ENCODE assay signal across 18 cellular contexts in the genomic region with DNA sequence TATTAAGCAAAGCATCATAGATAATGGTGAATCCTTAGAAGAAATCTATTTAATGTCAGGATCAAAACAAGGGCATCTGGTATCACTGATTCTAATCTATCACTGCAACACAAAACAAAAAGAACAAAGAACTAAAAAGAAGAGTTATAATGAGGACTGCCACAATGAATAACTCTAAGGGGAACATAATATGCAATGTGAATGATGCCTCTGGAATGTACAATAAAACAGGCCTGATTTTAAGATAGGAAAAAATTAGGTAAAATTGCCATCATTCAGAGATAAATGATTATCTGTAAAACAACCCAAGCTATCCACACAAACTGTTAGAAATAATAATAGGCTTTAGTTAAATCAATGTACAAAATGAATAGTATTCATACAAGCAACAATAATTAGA.
DNase-seq lines count a peak whose midpoint lies in the region; FAIRE-seq and TF ChIP-seq lines count a peak whose summit lies in the region.
"Had no signal": no experiment of that assay in that cellular context is flagged by ENCODE, and none has a peak within 500 bp of the region (broad histone marks: within the 10 kb centered on the region; RNA-seq: fewer than 3 reads in every experiment).

No MANE protein-coding gene starts in this region.

- no peaks in the 10 kb centered on the region for H3K27me3 ChIP-seq in fibroblast of lung (ENCODE audit: control insufficient read depth, insufficient read depth, low read length)
- H3K27me3 ChIP-seq: BLaER1 treated with 17β-estradiol and CSF1 and Interleukin-3, amounts not matched to agents 10 nM and 100 nM had no signal

- H4K20me1 ChIP-seq in fibroblast of lung (ENCODE audit: control insufficient read depth, extremely low read depth, insufficient read depth, low read length) = no peaks in the 10 kb centered on the region
- H4K20me1 ChIP-seq: BLaER1 treated with 17β-estradiol and CSF1 and Interleukin-3, amounts not matched to agents 10 nM and 100 nM had no signal

- peak overlapping the region; percentile 60 for H3K27ac Mint-ChIP-seq in HFFc6
- H3K27ac Mint-ChIP-seq: CD8-positive, alpha-beta T cell had no signal

- DNase-seq in EH (ENCODE audit: low read depth) = peak; percentile 49
- DNase-seq in HFFc6 = peak; percentile 6
- DNase-seq in fibroblast of lung (ENCODE audit: low read depth in 2 of 2) = peak in 1 of 2 donors; percentile 9
- DNase-seq in skeletal muscle cell (ENCODE audit: low read depth) = peak; percentile 4
- no peak for DNase-seq in iPS-NIHi7 (ENCODE audit: extremely low spot score)
- no peak for DNase-seq in GM19239 (ENCODE audit: insufficient read length, low spot score)
- DNase-seq in superior temporal gyrus (ENCODE audit: extremely low spot score) = no peak
- DNase-seq in RWPE1 (ENCODE audit: low spot score) = no peak
- DNase-seq: CD8-positive, alpha-beta T cell; DMS53; H9; NCI-H1105 treated with DMSO at 0.1 percent for 48 hours; NCI-H1694 treated with DMSO at 0.1 percent for 48 hours; NCI-H2227 treated with DMSO at 0.1 percent for 48 hours; NCI-H510A treated with DMSO at 0.1 percent for 48 hours; NCI-H82; RPMI8226 had no signal

- no peaks in the 10 kb centered on the region for H3K4me1 ChIP-seq in fibroblast of lung (ENCODE audit: control insufficient read depth, extremely low read depth, insufficient read depth, low read length)

- peak overlapping the region; percentile 39 for H2AFZ ChIP-seq in fibroblast of lung (ENCODE audit: low read length)

- peaks cover 16% of the 10 kb centered on the region for H3K9me3 Mint-ChIP-seq in HFFc6
- H3K9me3 Mint-ChIP-seq: CD8-positive, alpha-beta T cell had no signal

- no peaks in the 10 kb centered on the region for H3K79me2 ChIP-seq in fibroblast of lung (ENCODE audit: control insufficient read depth, insufficient read depth, low read length)

- no peaks in the 10 kb centered on the region for H3K36me3 ChIP-seq in fibroblast of lung (ENCODE audit: control insufficient read depth, insufficient read depth, low read length)
- H3K36me3 ChIP-seq: BLaER1 treated with 17β-estradiol and CSF1 and Interleukin-3, amounts not matched to agents 10 nM and 100 nM had no signal

- H3K4me3 Mint-ChIP-seq in HFFc6 = no peak overlapping the region
- H3K4me3 Mint-ChIP-seq: CD8-positive, alpha-beta T cell; H9 had no signal

- no peaks in the 10 kb centered on the region for H3K9me3 ChIP-seq in fibroblast of lung (ENCODE audit: control insufficient read depth, insufficient read depth, low read depth, low read length)

- H3K4me3 ChIP-seq in fibroblast of lung (replicated peaks in 1 of 4; ENCODE audit: control extremely low read depth in 1 of 4, insufficient read depth in 1 of 4, low read depth in 3 of 4, low read length in 4 of 4) (no peak overlapping the region), skeletal muscle cell (ENCODE audit: low read depth, low read length) (no peak overlapping the region)
- H3K4me3 ChIP-seq: BLaER1 treated with 17β-estradiol and CSF1 and Interleukin-3, amounts not matched to agents 10 nM and 100 nM had no signal

- no peak overlapping the region for H3K9ac ChIP-seq in fibroblast of lung (ENCODE audit: insufficient read depth, low read length)
- H3K9ac ChIP-seq: BLaER1 treated with 17β-estradiol and CSF1 and Interleukin-3, amounts not matched to agents 10 nM and 100 nM had no signal

- CTCF ChIA-PET in RWPE1 (lab: Yijun Ruan, JAX) = no interaction called here

- TF ChIP-seq CTCF in HFFc6 (IDR thresholded peaks at IDR 0.05) = no peak
- TF ChIP-seq CTCF in fibroblast of lung (conservative IDR thresholded peaks at IDR 0.05 in 1 of 2, IDR thresholded peaks at IDR 0.05 in 1 of 2; ENCODE audit: low read depth in 1 of 2, low read length in 2 of 2) = no peak
- no peak for TF ChIP-seq CTCF in RWPE1 (conservative IDR thresholded peaks at IDR 0.05; ENCODE audit: low read depth)

- peaks cover 28% of the 10 kb centered on the region for H3K36me3 Mint-ChIP-seq in HFFc6 (ENCODE audit: low read depth)
- H3K36me3 Mint-ChIP-seq: CD8-positive, alpha-beta T cell had no signal

- no peak overlapping the region for H3K27ac ChIP-seq in fibroblast of lung (ENCODE audit: insufficient read depth, low read length)
- no peak overlapping the region for H3K27ac ChIP-seq in RWPE1
- H3K27ac ChIP-seq: BLaER1 treated with 17β-estradiol and CSF1 and Interleukin-3, amounts not matched to agents 10 nM and 100 nM had no signal

- peaks cover 30% of the 10 kb centered on the region for H3K4me1 Mint-ChIP-seq in HFFc6 (ENCODE audit: low read depth)
- H3K4me1 Mint-ChIP-seq: H9 had no signal

- no peak for FAIRE-seq in GM19239 (lab: Jason Lieb, UNC)

- H3K4me2 ChIP-seq in fibroblast of lung (ENCODE audit: extremely low read depth, insufficient read depth, low read length) = no peak overlapping the region
- H3K4me2 ChIP-seq: BLaER1 treated with 17β-estradiol and CSF1 and Interleukin-3, amounts not matched to agents 10 nM and 100 nM had no signal

- POLR2A ChIA-PET in RWPE1 (lab: Yijun Ruan, JAX; ENCODE audit: low non-redundant PET) = no interaction called here

- H3K27me3 Mint-ChIP-seq in HFFc6 (ENCODE audit: insufficient read depth) = no peaks in the 10 kb centered on the region

Comparison
In these comparisons a context has a peak if more than half of its experiments do, and no peak if none do; other contexts are left out.
1. DNase-seq: peak in EH (single experiment), HFFc6 (single experiment) and skeletal muscle cell (single experiment); none in iPS-NIHi7 (single experiment), GM19239 (single experiment), superior temporal gyrus (single experiment) and RWPE1 (single experiment).